ENCODE assay signal across 11 cellular contexts in genomic region chrX:155745792-155746191, GRCh38.
DNase-seq lines count a peak whose midpoint lies in the region; ATAC-seq and TF ChIP-seq lines count a peak whose summit lies in the region.
"Had no signal": no experiment of that assay in that cellular context is flagged by ENCODE, and none has a peak within 500 bp of the region (broad histone marks: within the 10 kb centered on the region; RNA-seq: fewer than 3 reads in every experiment).

No MANE protein-coding gene starts in this region.

- H3K56ac ChIP-seq in mesendoderm (ENCODE audit: low read length): no peak overlapping the region

- TF ChIP-seq CTCF in heart right ventricle (IDR thresholded peaks at IDR 0.05): no peak

- no peaks in the 10 kb centered on the region for H3K79me2 ChIP-seq in mesendoderm (ENCODE audit: control insufficient read depth, insufficient read depth, low read length)

- H3K4me2 ChIP-seq in mesendoderm (ENCODE audit: low read length): no peak overlapping the region
- H3K4me2 ChIP-seq: BLaER1 treated with 17β-estradiol and CSF1 and Interleukin-3, amounts not matched to agents 10 nM and 100 nM had no signal

- no peak overlapping the region for H3K4ac ChIP-seq in mesendoderm (ENCODE audit: low read depth, low read length)

- H2BK120ac ChIP-seq in mesendoderm (ENCODE audit: low read depth, low read length): no peak overlapping the region

- intact Hi-C loops in heart right ventricle (cut with DNase I): no loop called here

- no peak overlapping the region for H4K5ac ChIP-seq in mesendoderm (ENCODE audit: low read length)

- H3K27me3 ChIP-seq in heart right ventricle (no peaks in the 10 kb centered on the region), mesendoderm (ENCODE audit: insufficient read depth, low read length, poor library complexity) (no peaks in the 10 kb centered on the region)

- H3K9me3 ChIP-seq in heart right ventricle: peaks cover 0 to 22% (median 0%) of the 10 kb centered on the region in 11 donors

- H3K27ac ChIP-seq in heart right ventricle (no peak overlapping the region), mesendoderm (ENCODE audit: low read depth, low read length) (no peak overlapping the region)
- H3K27ac ChIP-seq: BLaER1 treated with 17β-estradiol and CSF1 and Interleukin-3, amounts not matched to agents 10 nM and 100 nM had no signal

- no peak overlapping the region for H4K8ac ChIP-seq in mesendoderm (ENCODE audit: low read depth, low read length)

- ATAC-seq in heart right ventricle: peak in 5 of 8 donors; percentile 41 to 70 (median 50)

- H3K79me1 ChIP-seq in mesendoderm (ENCODE audit: low read length): no peaks in the 10 kb centered on the region

- WGBS in heart right ventricle, 2 donors: 20 to 30% methylated on average over 2 of the region's 2 CpGs
- WGBS in mesendoderm (ENCODE audit: extremely low coverage, insufficient coverage, low lambda C conversion rate): no CpG with 5 or more reads among the region's 2 CpGs

- no peak overlapping the region for H3K9ac ChIP-seq in mesendoderm (ENCODE audit: low read length)
- H3K9ac ChIP-seq: BLaER1 treated with 17β-estradiol and CSF1 and Interleukin-3, amounts not matched to agents 10 nM and 100 nM had no signal

- no peak overlapping the region for H2BK15ac ChIP-seq in mesendoderm (replicated peaks; ENCODE audit: low read depth)

- peak; percentile 84 for DNase-seq in COLO668 (lab: John Stamatoyannopoulos, UW; ENCODE audit: unreplicated experiment)
- peak; percentile 50 for DNase-seq in M059J (ENCODE audit: low read depth)
- DNase-seq in SHP77 (lab: John Stamatoyannopoulos, UW): peak; percentile 43 to 57
- DNase-seq in heart right ventricle: peak in 1 of 2 donors; percentile 23
- no peak for DNase-seq in cerebellum (ENCODE audit: low spot score)
- no peak for DNase-seq in GM03348 (ENCODE audit: low spot score)
- no peak for DNase-seq in cerebellar nuclear complex (lab: John Stamatoyannopoulos, UW)
- DNase-seq in mesendoderm: no peak
- DNase-seq: GOT3, SIG-M5 had no signal

- no peak overlapping the region for H2BK5ac ChIP-seq in mesendoderm (ENCODE audit: low read length)

- no peak overlapping the region for H3K18ac ChIP-seq in mesendoderm (ENCODE audit: low read length)

- H3K4me1 ChIP-seq in heart right ventricle (peaks cover 0 to 44% (median 19%) of the 10 kb centered on the region in 9 donors), mesendoderm (ENCODE audit: control insufficient read depth, low read depth, low read length) (no peaks in the 10 kb centered on the region)
- H3K4me1 ChIP-seq: BLaER1 treated with 17β-estradiol and CSF1 and Interleukin-3, amounts not matched to agents 10 nM and 100 nM had no signal

- H3K23ac ChIP-seq in mesendoderm (ENCODE audit: low read length): no peak overlapping the region

- H3K36me3 ChIP-seq in heart right ventricle (no peaks in the 10 kb centered on the region), mesendoderm (ENCODE audit: control insufficient read depth, insufficient read depth, low read length) (no peaks in the 10 kb centered on the region)
- H3K36me3 ChIP-seq: BLaER1 treated with 17β-estradiol and CSF1 and Interleukin-3, amounts not matched to agents 10 nM and 100 nM had no signal

- no peak overlapping the region for H2AK5ac ChIP-seq in mesendoderm (ENCODE audit: low read length)

- H3K4me3 ChIP-seq in heart right ventricle: no peak overlapping the region
- no peak overlapping the region for H3K4me3 ChIP-seq in mesendoderm (ENCODE audit: low read length)
- H3K4me3 ChIP-seq: BLaER1 treated with 17β-estradiol and CSF1 and Interleukin-3, amounts not matched to agents 10 nM and 100 nM had no signal

Comparison
In these comparisons a context has a peak if more than half of its experiments do, and no peak if none do; other contexts are left out.
1. DNase-seq: peak in COLO668 (single experiment), M059J (single experiment) and SHP77 (2 of 2); none in cerebellum (single experiment), GM03348 (single experiment), cerebellar nuclear complex (0 of 2) and mesendoderm (single experiment).